Comparison of ENCODE assay signal across 13 cellular contexts in genomic region chr6:4853782-4854511, GRCh38.
DNase-seq lines count a peak whose midpoint lies in the region; ATAC-seq and TF ChIP-seq lines count a peak whose summit lies in the region.
"Had no signal": no experiment of that assay in that cellular context is flagged by ENCODE, and none has a peak within 500 bp of the region (broad histone marks: within the 10 kb centered on the region; RNA-seq: fewer than 3 reads in every experiment).

No MANE protein-coding gene starts in this region.

- H3K27me3 ChIP-seq in breast epithelium: no peaks in the 10 kb centered on the region

- 0 out of 2 replicates have a peak overlapping the region, but pooled peaks have one; percentile 12 for H3K4me2 ChIP-seq in OCI-LY7 (ENCODE audit: low read length)

- POLR2A ChIA-PET in MCF 10A (lab: Yijun Ruan, JAX): interaction anchor here (0.6 to 2.0 kb wide), 5 partner anchors 11 to 464 kb away, joined by 3 to 5 read pairs (median 3); no protein-coding TSS in a partner anchor
- POLR2A ChIA-PET in OCI-LY7 (lab: Charles Lee): interaction anchor here (0.7 to 2.1 kb wide), 4 partner anchors 8 to 75 kb away, joined by 3 to 7 read pairs (median 4); no protein-coding TSS in a partner anchor

- no peak overlapping the region for H2AFZ ChIP-seq in OCI-LY7 (ENCODE audit: low read length)

- peaks cover 10% of the 10 kb centered on the region for H3K36me3 Mint-ChIP-seq in MCF 10A (ENCODE audit: insufficient read depth, unreplicated experiment)
- H3K36me3 Mint-ChIP-seq in stimulated activated naive CD8-positive, alpha-beta T cell treated with anti-CD3 and anti-CD28 coated beads, Interleukin-15, Interleukin-2, amounts not matched to agents 100 ng/mL and 50 ng/mL, for 24 hours (ENCODE audit: low read depth): peaks cover 8% of the 10 kb centered on the region

- H3K27ac ChIP-seq in breast epithelium (no peak overlapping the region), OCI-LY7 (ENCODE audit: low read depth, low read length, poor library complexity, severe bottlenecking) (no peak overlapping the region)
- H3K27ac ChIP-seq: HL-60 had no signal

- H3K36me3 ChIP-seq in breast epithelium (no peaks in the 10 kb centered on the region), OCI-LY7 (ENCODE audit: insufficient read depth, low read length) (no peaks in the 10 kb centered on the region)

- TF ChIP-seq POLR2A in breast epithelium (IDR thresholded peaks at IDR 0.05): no peak

- H3K79me2 ChIP-seq in OCI-LY7 (ENCODE audit: insufficient read depth, low read depth, low read length): peaks cover 6% of the 10 kb centered on the region; the same call in 1 of the 2 replicates

- H3K4me1 ChIP-seq in breast epithelium (no peaks in the 10 kb centered on the region), OCI-LY7 (ENCODE audit: insufficient read depth, low read length, poor library complexity, severe bottlenecking) (peaks cover 16% of the 10 kb centered on the region)

- intact Hi-C loops in MCF 10A (cut with micrococcal nuclease): no loop called here
- intact Hi-C loops in breast epithelium (cut with DNase I; ENCODE audit: low total_unique reads): no loop called here
- intact Hi-C loops in OCI-LY7 (cut with micrococcal nuclease; ENCODE audit: unreplicated experiment): no loop called here

- H3K9me2 ChIP-seq in OCI-LY7 (ENCODE audit: insufficient read depth, low read length): no peaks in the 10 kb centered on the region

- H3K27ac Mint-ChIP-seq in MCF 10A (ENCODE audit: low read depth, unreplicated experiment): no peak overlapping the region
- H3K27ac Mint-ChIP-seq in stimulated activated naive CD8-positive, alpha-beta T cell treated with anti-CD3 and anti-CD28 coated beads, Interleukin-15, Interleukin-2, amounts not matched to agents 100 ng/mL and 50 ng/mL, for 24 hours: peak overlapping the region; percentile 41
- H3K27ac Mint-ChIP-seq: endodermal cell had no signal

- no TSS peak for BruUV-seq in MCF 10A (replicated peaks; lab: Mats Ljungman, UMichigan)
- BruUV-seq in OCI-LY7 (replicated peaks; lab: Mats Ljungman, UMichigan): no TSS peak

- peaks cover 18% of the 10 kb centered on the region for H3K4me1 Mint-ChIP-seq in MCF 10A (ENCODE audit: insufficient read depth, unreplicated experiment)
- H3K4me1 Mint-ChIP-seq in stimulated activated naive CD8-positive, alpha-beta T cell treated with anti-CD3 and anti-CD28 coated beads, Interleukin-15, Interleukin-2, amounts not matched to agents 100 ng/mL and 50 ng/mL, for 24 hours (ENCODE audit: low read depth): peaks cover 78% of the 10 kb centered on the region

- H3K4me3 Mint-ChIP-seq in MCF 10A (ENCODE audit: unreplicated experiment): no peak overlapping the region
- H3K4me3 Mint-ChIP-seq in stimulated activated naive CD8-positive, alpha-beta T cell treated with anti-CD3 and anti-CD28 coated beads, Interleukin-15, Interleukin-2, amounts not matched to agents 100 ng/mL and 50 ng/mL, for 24 hours: no peak overlapping the region
- H3K4me3 Mint-ChIP-seq: endodermal cell had no signal

- H4K20me1 ChIP-seq in OCI-LY7 (ENCODE audit: insufficient read depth, low read length): peaks cover 7% of the 10 kb centered on the region

- ATAC-seq in esophagus mucosa (peak; percentile 78), HG02884 (IDR thresholded peaks at IDR 0.05; ENCODE audit: unreplicated experiment) (no peak)
- ATAC-seq: naive thymus-derived CD4-positive, alpha-beta T cell had no signal

- no peak for TF ChIP-seq CTCF in MCF 10A (IDR thresholded peaks at IDR 0.05; ENCODE audit: unreplicated experiment)
- no peak for TF ChIP-seq CTCF in breast epithelium (IDR thresholded peaks at IDR 0.05)
- no peak for TF ChIP-seq CTCF in OCI-LY7 (conservative IDR thresholded peaks at IDR 0.05; ENCODE audit: low read length)

- H3K9me3 Mint-ChIP-seq in MCF 10A (ENCODE audit: unreplicated experiment): no peaks in the 10 kb centered on the region
- H3K9me3 Mint-ChIP-seq in stimulated activated naive CD8-positive, alpha-beta T cell treated with anti-CD3 and anti-CD28 coated beads, Interleukin-15, Interleukin-2, amounts not matched to agents 100 ng/mL and 50 ng/mL, for 24 hours: no peaks in the 10 kb centered on the region
- H3K9me3 Mint-ChIP-seq: endodermal cell had no signal

- DNase-seq in MCF 10A (ENCODE audit: unreplicated experiment) (peak; percentile 17), breast epithelium (ENCODE audit: low spot score in 2 of 2) (no peak), OCI-LY7 (ENCODE audit: low spot score) (no peak), NCI-H187 (lab: John Stamatoyannopoulos, UW) (no peak)
- DNase-seq in stimulated activated naive CD4-positive, alpha-beta T cell treated with Interleukin-2 at 50 U/mL for 16 hours (lab: John Stamatoyannopoulos, UW): no peak
- DNase-seq: endodermal cell; naive thymus-derived CD4-positive, alpha-beta T cell; NCI-H1930; SHP77 had no signal

- no peaks in the 10 kb centered on the region for H3K9me3 ChIP-seq in breast epithelium
- no peaks in the 10 kb centered on the region for H3K9me3 ChIP-seq in OCI-LY7 (ENCODE audit: low read length)

- CTCF ChIA-PET in MCF 10A (lab: Yijun Ruan, JAX) (interaction anchor here (0.5 to 2.1 kb wide), 3 partner anchors 10 to 518 kb away, joined by 3 to 6 read pairs (median 4); no protein-coding TSS in a partner anchor), OCI-LY7 (lab: Charles Lee; ENCODE audit: unreplicated experiment) (no interaction called here)

- no peak overlapping the region for H3K4me3 ChIP-seq in breast epithelium
- H3K4me3 ChIP-seq in OCI-LY7 (ENCODE audit: low read depth, low read length, poor library complexity, severe bottlenecking): no peak overlapping the region

- no peaks in the 10 kb centered on the region for H3K27me3 Mint-ChIP-seq in MCF 10A (ENCODE audit: insufficient read depth, unreplicated experiment)
- no peaks in the 10 kb centered on the region for H3K27me3 Mint-ChIP-seq in stimulated activated naive CD8-positive, alpha-beta T cell treated with anti-CD3 and anti-CD28 coated beads, Interleukin-15, Interleukin-2, amounts not matched to agents 100 ng/mL and 50 ng/mL, for 24 hours
- H3K27me3 Mint-ChIP-seq: naive thymus-derived CD4-positive, alpha-beta T cell had no signal
